21 cellular contexts compared by ENCODE assay signal in genomic region chr14:52802597-52802996, GRCh38. TPM values are rescaled to one million over a fixed set of nuclear protein-coding genes. Genes with fewer than 3 reads are reported as not detected.
DNase-seq lines count a peak whose midpoint lies in the region; ATAC-seq, FAIRE-seq and TF ChIP-seq lines count a peak whose summit lies in the region.
"Had no signal": no experiment of that assay in that cellular context is flagged by ENCODE, and none has a peak within 500 bp of the region (broad histone marks: within the 10 kb centered on the region; RNA-seq: fewer than 3 reads in every experiment).

No MANE protein-coding gene starts in this region.

- H3K27ac ChIP-seq in neural progenitor cell, result no peak overlapping the region
- H3K27ac ChIP-seq: psoas muscle had no signal

- TF ChIP-seq CTCF in BJ (IDR thresholded peaks at IDR 0.05; ENCODE audit: insufficient read depth, low read depth, low read length) (no peak), bronchial epithelial cell (IDR thresholded peaks at IDR 0.05; ENCODE audit: insufficient read depth, low read length, severe bottlenecking) (no peak), neural progenitor cell (IDR thresholded peaks at IDR 0.05) (no peak)

- peaks cover 2% of the 10 kb centered on the region for H3K4me1 Mint-ChIP-seq in neural progenitor cell
- peaks cover 6% of the 10 kb centered on the region for H3K4me1 Mint-ChIP-seq in activated T-cell treated with anti-CD3 and anti-CD28 coated beads, Interleukin-2, amount 50 U/mL, for 4 hours (ENCODE audit: low read depth)
- H3K4me1 Mint-ChIP-seq: brain had no signal

- H3F3A ChIP-seq in neural progenitor cell (ENCODE audit: low read depth), result no peaks in the 10 kb centered on the region

- H3K36me3 ChIP-seq in BJ (ENCODE audit: control insufficient read depth, insufficient read depth, low read length) (no peaks in the 10 kb centered on the region), bronchial epithelial cell (ENCODE audit: control insufficient read depth, insufficient read depth, low read length) (no peaks in the 10 kb centered on the region), neural progenitor cell (no peaks in the 10 kb centered on the region)
- H3K36me3 ChIP-seq: upper lobe of left lung had no signal

- H4K20me1 ChIP-seq in neural progenitor cell (ENCODE audit: low read depth), result no peaks in the 10 kb centered on the region

- no peak overlapping the region for H3K4me3 Mint-ChIP-seq in neural progenitor cell
- H3K4me3 Mint-ChIP-seq in activated T-cell treated with anti-CD3 and anti-CD28 coated beads, Interleukin-2, amount 50 U/mL, for 4 hours, result no peak overlapping the region
- H3K4me3 Mint-ChIP-seq: brain had no signal

- H3K79me2 ChIP-seq in neural progenitor cell (ENCODE audit: low read depth), result no peaks in the 10 kb centered on the region

- no peak overlapping the region for H3K4me2 ChIP-seq in neural progenitor cell

- H3K9ac ChIP-seq in neural progenitor cell, result no peak overlapping the region

- peak overlapping the region; percentile 57 for H2AFZ ChIP-seq in neural progenitor cell (replicated peaks)

- H3K9me3 ChIP-seq in neural progenitor cell (ENCODE audit: low read depth), result no peaks in the 10 kb centered on the region
- H3K9me3 ChIP-seq: psoas muscle, upper lobe of left lung had no signal

- DNase-seq in BJ (ENCODE audit: low read depth), result peak; percentile 27
- peak; percentile 52 for DNase-seq in M059J (ENCODE audit: low read depth)
- DNase-seq in bronchial epithelial cell (ENCODE audit: low read depth), result peak; percentile 99
- no peak for DNase-seq in neural progenitor cell (ENCODE audit: low spot score)
- DNase-seq in activated T-cell treated with anti-CD3 and anti-CD28 coated beads, Interleukin-2, amount 50 U/mL, for 4 hours, result no peak
- DNase-seq in NCI-H1417 (lab: John Stamatoyannopoulos, UW), result no peak
- DNase-seq: activated CD4-positive, alpha-beta T cell treated with anti-CD3 and anti-CD28 coated beads, Interleukin-2, amount 50 U/mL, for 48 hours; CD4-positive, CD25-positive, alpha-beta regulatory T cell; effector CD8-positive, alpha-beta T cell; islet precursor cell; NCI-H1092; NCI-H510A; psoas muscle; T-helper 9 cell; upper lobe of left lung had no signal

- no peak overlapping the region for H3K27ac Mint-ChIP-seq in neural progenitor cell
- H3K27ac Mint-ChIP-seq: activated T-helper 2 cell treated with anti-CD3 and anti-CD28 coated beads, Interferon-gamma antibody, Interleukin-2, Interleukin-4, amounts not matched to agents 10 μg/mL and 5 μg/mL and 100 μg/mL, durations not matched to agents 14 hours and 24 hours and 36 hours; brain; CD4-positive, CD25-positive, alpha-beta regulatory T cell had no signal

- no peak overlapping the region for H3K4me3 ChIP-seq in BJ (ENCODE audit: low read depth, low read length)
- H3K4me3 ChIP-seq in bronchial epithelial cell (ENCODE audit: low read depth, low read length), result no peak overlapping the region
- H3K4me3 ChIP-seq in neural progenitor cell, result no peak overlapping the region
- H3K4me3 ChIP-seq: psoas muscle, upper lobe of left lung had no signal

- POLR2A ChIA-PET in BJ (lab: Charles Lee), result no interaction called here

- no peaks in the 10 kb centered on the region for H3K36me3 Mint-ChIP-seq in neural progenitor cell
- no peaks in the 10 kb centered on the region for H3K36me3 Mint-ChIP-seq in activated T-cell treated with anti-CD3 and anti-CD28 coated beads, Interleukin-2, amount 50 U/mL, for 4 hours (ENCODE audit: insufficient read depth)
- H3K36me3 Mint-ChIP-seq: brain; CD4-positive, CD25-positive, alpha-beta regulatory T cell had no signal

- no peak for ATAC-seq in HG02870 (IDR thresholded peaks at IDR 0.05; ENCODE audit: unreplicated experiment)
- ATAC-seq in activated T-cell treated with anti-CD3 and anti-CD28 coated beads, Interleukin-2, amount 50 U/mL, for 4 hours, result no peak
- no peak for ATAC-seq in GM21786 (IDR thresholded peaks at IDR 0.05; ENCODE audit: unreplicated experiment)
- ATAC-seq: HepG2, psoas muscle had no signal

- no peaks in the 10 kb centered on the region for H3K4me1 ChIP-seq in neural progenitor cell
- H3K4me1 ChIP-seq: psoas muscle, upper lobe of left lung had no signal

- peaks cover 2% of the 10 kb centered on the region for H3K9me3 Mint-ChIP-seq in neural progenitor cell
- no peaks in the 10 kb centered on the region for H3K9me3 Mint-ChIP-seq in activated T-cell treated with anti-CD3 and anti-CD28 coated beads, Interleukin-2, amount 50 U/mL, for 4 hours
- H3K9me3 Mint-ChIP-seq: brain had no signal

- CTCF ChIA-PET in BJ (lab: Yijun Ruan, JAX), result interaction anchor here (1.0 to 1.1 kb wide), 3 partner anchors 44 to 159 kb away, joined by 3 read pairs; no protein-coding TSS in a partner anchor

- H3K27me3 Mint-ChIP-seq in neural progenitor cell (ENCODE audit: insufficient read depth, low read depth), result no peaks in the 10 kb centered on the region
- no peaks in the 10 kb centered on the region for H3K27me3 Mint-ChIP-seq in activated T-cell treated with anti-CD3 and anti-CD28 coated beads, Interleukin-2, amount 50 U/mL, for 4 hours (ENCODE audit: low read depth)
- H3K27me3 Mint-ChIP-seq: brain had no signal

- FAIRE-seq in bronchial epithelial cell (lab: Jason Lieb, UNC), result no peak
- FAIRE-seq: GM19239, HepG2 had no signal

- H3K27me3 ChIP-seq in BJ (ENCODE audit: control insufficient read depth, insufficient read depth, low read length) (no peaks in the 10 kb centered on the region), bronchial epithelial cell (ENCODE audit: control insufficient read depth, insufficient read depth, low read length) (no peaks in the 10 kb centered on the region), neural progenitor cell (no peaks in the 10 kb centered on the region)
- H3K27me3 ChIP-seq: upper lobe of left lung had no signal

RNA-seq across cellular contexts. Expression of gene GNPNAT1, which starts 11.2 kb away (rescaled TPM):
- polyA plus RNA-seq in BJ (2011; rRNA removed), result 19.0 and 31.2 TPM in 2 replicates
- 15.7 and 15.9 TPM in 2 replicates for polyA minus RNA-seq in BJ (2011; rRNA and poly(A)+ RNA removed)
- 16.5 and 40.7 TPM in 2 replicates for total RNA-seq in M059J (2014; rRNA removed; shearing (Covaris generic))
- total RNA-seq in bronchial epithelial cell, result 39.8 and 57.1 TPM in 2 replicates
- total RNA-seq in neural progenitor cell (ENCODE audit: low replicate concordance), result 33.0 and 41.8 TPM in 2 replicates
- 10 to 100 TPM; 32.3 to 37.4 (median 32.5) TPM for total RNA-seq in activated T-cell treated with anti-CD3 and anti-CD28 coated beads, Interleukin-2, amount 50 U/mL, for 4 hours

Comparison
In these comparisons a context has a peak if more than half of its experiments do, and no peak if none do; other contexts are left out.
1. DNase-seq: peak in BJ (single experiment), M059J (single experiment) and bronchial epithelial cell (single experiment); none in neural progenitor cell (single experiment), activated T-cell treated with anti-CD3 and anti-CD28 coated beads, Interleukin-2, amount 50 U/mL, for 4 hours (single experiment) and NCI-H1417 (0 of 3).